Comparison of ENCODE assay signal across 9 cellular contexts in genomic region chr1:204162498-204163074, GRCh38. TPM values are rescaled to one million over a fixed set of nuclear protein-coding genes. Genes with fewer than 3 reads are reported as not detected.
DNase-seq lines count a peak whose midpoint lies in the region; ATAC-seq and TF ChIP-seq lines count a peak whose summit lies in the region.
"Had no signal": no experiment of that assay in that cellular context is flagged by ENCODE, and none has a peak within 500 bp of the region (broad histone marks: within the 10 kb centered on the region; RNA-seq: fewer than 3 reads in every experiment).

No MANE protein-coding gene starts in this region.

- H3K27ac ChIP-seq in upper lobe of right lung = no peak overlapping the region

- in situ Hi-C loops in ACHN (cut with HindIII; ENCODE audit: low pct_ligation_motif_present, low pct_unique_long_range_greater_than_20kb, low sequenced_read_pairs) = loop anchor here (25.0 kb wide), 1 partner anchor 200 kb away; the partner anchor contains the start of gene PLEKHA6

- peaks cover 6% of the 10 kb centered on the region for H3K4me1 ChIP-seq in upper lobe of right lung

- H3K4me1 Mint-ChIP-seq in activated naive CD4-positive, alpha-beta T cell treated with anti-CD3 and anti-CD28 coated beads for 36 hours (ENCODE audit: low read depth) = no peaks in the 10 kb centered on the region

- no peaks in the 10 kb centered on the region for H3K9me3 ChIP-seq in upper lobe of right lung

- H3K4me3 Mint-ChIP-seq in activated naive CD4-positive, alpha-beta T cell treated with anti-CD3 and anti-CD28 coated beads for 36 hours = no peak overlapping the region
- H3K4me3 Mint-ChIP-seq: stimulated activated naive CD8-positive, alpha-beta T cell treated with anti-CD3 and anti-CD28 coated beads, Interleukin-15, Interleukin-2, amounts not matched to agents 100 ng/mL and 50 ng/mL, for 24 hours had no signal

- H3K36me3 ChIP-seq in upper lobe of right lung = no peaks in the 10 kb centered on the region

- no peaks in the 10 kb centered on the region for H3K27me3 ChIP-seq in upper lobe of right lung

- TF ChIP-seq CTCF in upper lobe of right lung (IDR thresholded peaks at IDR 0.05) = peak; percentile 100

- DNase-seq in ACHN (peak; percentile 74), GM19240 (ENCODE audit: insufficient read length, low spot score) (peak; percentile 88), NCI-H128 (lab: John Stamatoyannopoulos, UW; ENCODE audit: unreplicated experiment) (peak; percentile 84), SKM-1 (lab: John Stamatoyannopoulos, UW; ENCODE audit: unreplicated experiment) (peak; percentile 59), head of caudate nucleus (peak; percentile 48 to 92 (median 85)), pons (ENCODE audit: low spot score) (peak; percentile 55), upper lobe of right lung (peak; percentile 90)
- peak; percentile 87 for DNase-seq in activated naive CD4-positive, alpha-beta T cell treated with anti-CD3 and anti-CD28 coated beads for 36 hours

- CTCF ChIA-PET in activated naive CD4-positive, alpha-beta T cell treated with anti-CD3 and anti-CD28 coated beads for 36 hours (lab: Charles Lee) = interaction anchor here (0.6 to 8.1 kb wide), 39 partner anchors 9 to 825 kb away, joined by 3 to 89 read pairs (median 4); partner anchors contain the start of genes ETNK2, PLEKHA6 and SNRPE

- peaks cover 3% of the 10 kb centered on the region for H3K36me3 Mint-ChIP-seq in activated naive CD4-positive, alpha-beta T cell treated with anti-CD3 and anti-CD28 coated beads for 36 hours (ENCODE audit: low read depth)

- peaks cover 1% of the 10 kb centered on the region for H3K27me3 Mint-ChIP-seq in activated naive CD4-positive, alpha-beta T cell treated with anti-CD3 and anti-CD28 coated beads for 36 hours (ENCODE audit: low read depth)
- H3K27me3 Mint-ChIP-seq: stimulated activated naive CD8-positive, alpha-beta T cell treated with anti-CD3 and anti-CD28 coated beads, Interleukin-15, Interleukin-2, amounts not matched to agents 100 ng/mL and 50 ng/mL, for 24 hours had no signal

- H3K9me3 Mint-ChIP-seq in activated naive CD4-positive, alpha-beta T cell treated with anti-CD3 and anti-CD28 coated beads for 36 hours = peaks cover 2% of the 10 kb centered on the region
- H3K9me3 Mint-ChIP-seq: stimulated activated naive CD8-positive, alpha-beta T cell treated with anti-CD3 and anti-CD28 coated beads, Interleukin-15, Interleukin-2, amounts not matched to agents 100 ng/mL and 50 ng/mL, for 24 hours had no signal

- intact Hi-C loops in activated naive CD4-positive, alpha-beta T cell treated with anti-CD3 and anti-CD28 coated beads for 36 hours (cut with micrococcal nuclease) = loop anchor here (1.0 to 2.0 kb wide), 5 partner anchors 45 to 645 kb away; no protein-coding TSS in a partner anchor
- intact Hi-C loops in head of caudate nucleus (cut with DNase I) = loop anchor here (5.0 kb wide), 1 partner anchor 200 kb away; no protein-coding TSS in a partner anchor
- intact Hi-C loops in upper lobe of right lung (cut with DNase I) = loop anchor here (10.0 kb wide), 1 partner anchor 202 kb away; no protein-coding TSS in a partner anchor

- H3K27ac Mint-ChIP-seq in activated naive CD4-positive, alpha-beta T cell treated with anti-CD3 and anti-CD28 coated beads for 36 hours = no peak overlapping the region
- H3K27ac Mint-ChIP-seq: stimulated activated naive CD8-positive, alpha-beta T cell treated with anti-CD3 and anti-CD28 coated beads, Interleukin-15, Interleukin-2, amounts not matched to agents 100 ng/mL and 50 ng/mL, for 24 hours had no signal

- ATAC-seq in upper lobe of right lung = peak; percentile 93

- H3K4me3 ChIP-seq in upper lobe of right lung = no peak overlapping the region

RNA-seq across cellular contexts. Expression of gene REN, which starts 3.6 kb away (rescaled TPM):
- not detected for total RNA-seq in activated naive CD4-positive, alpha-beta T cell treated with anti-CD3 and anti-CD28 coated beads for 36 hours
- 0.81 TPM for total RNA-seq in upper lobe of right lung

RNA-seq across cellular contexts. Expression of gene ETNK2, which starts 10.7 kb away (rescaled TPM):
- total RNA-seq in activated naive CD4-positive, alpha-beta T cell treated with anti-CD3 and anti-CD28 coated beads for 36 hours = under 1 TPM; 0.77 to 0.93 TPM
- 3.6 TPM for total RNA-seq in upper lobe of right lung

RNA-seq across cellular contexts. Expression of gene KISS1, which starts 33.7 kb away (rescaled TPM):
- not detected for total RNA-seq in activated naive CD4-positive, alpha-beta T cell treated with anti-CD3 and anti-CD28 coated beads for 36 hours
- 2.9 TPM for total RNA-seq in upper lobe of right lung

RNA-seq across cellular contexts. Expression of gene GOLT1A, which starts 51.2 kb away (rescaled TPM):
- not detected for total RNA-seq in activated naive CD4-positive, alpha-beta T cell treated with anti-CD3 and anti-CD28 coated beads for 36 hours
- 22.4 TPM for total RNA-seq in upper lobe of right lung
